ENCODE assay signal across 8 cellular contexts in the genomic region with DNA sequence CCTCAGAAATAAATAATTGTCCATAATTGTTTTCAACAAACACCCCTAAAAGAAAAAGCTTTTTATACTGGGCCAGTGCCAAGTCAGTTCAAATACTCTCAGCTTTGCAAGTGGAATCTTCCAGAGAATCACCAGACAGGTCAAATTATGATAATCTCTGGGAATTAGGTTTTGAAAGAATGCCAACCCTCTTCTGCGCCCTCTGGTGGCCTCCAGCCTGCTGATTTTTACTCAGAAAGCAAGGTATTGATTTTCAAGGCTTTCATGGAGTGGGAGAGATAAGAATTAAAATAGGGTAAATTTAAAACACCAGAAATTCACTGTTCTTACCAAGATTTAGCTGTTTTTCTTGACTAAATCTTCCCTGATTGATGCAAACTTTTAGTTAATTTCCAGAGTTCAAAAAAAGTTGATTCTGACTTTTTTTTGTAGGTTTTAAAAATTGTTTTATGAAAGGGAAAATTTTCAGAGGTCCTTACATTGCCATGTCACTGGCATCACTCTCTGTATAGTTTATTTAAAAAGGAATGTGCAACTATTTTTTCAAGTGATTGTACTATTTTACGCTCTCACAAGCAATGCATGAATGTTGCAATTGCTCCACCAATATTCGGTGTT.
DNase-seq lines count a peak whose midpoint lies in the region; TF ChIP-seq lines count a peak whose summit lies in the region.

No MANE protein-coding gene starts in this region.

- no CpG with 5 or more reads among the region's 3 CpGs for WGBS in neuronal stem cell (ENCODE audit: extremely low coverage in 2 of 2, insufficient read length in 2 of 2, insufficient replicate concordance in 1 of 2), 2 donors

- CTCF ChIA-PET in BJ (lab: Yijun Ruan, JAX), result interaction anchor here (1.1 to 2.2 kb wide), 5 partner anchors 8 to 447 kb away, joined by 3 to 6 read pairs (median 5); a partner anchor contains a TSS

- H3K9ac ChIP-seq in neuronal stem cell (ENCODE audit: low read depth, low read length, poor library complexity), result no peak overlapping the region

- no peak overlapping the region for H2BK12ac ChIP-seq in neuronal stem cell (ENCODE audit: low read length)

- DNase-seq in BJ (ENCODE audit: low read depth), result no peak
- no peak for DNase-seq in GM13976 (ENCODE audit: low spot score)
- peak; percentile 17 for DNase-seq in RKO (ENCODE audit: low spot score)
- DNase-seq in glomerular visceral epithelial cell (ENCODE audit: extremely low spot score), result peak; percentile 27
- DNase-seq in T-helper 1 cell, result no peak
- DNase-seq in HPDE6-E6E7 (ENCODE audit: extremely low spot score), result no peak
- DNase-seq in NCI-H226, result no peak
- no peak for DNase-seq in neuronal stem cell (ENCODE audit: low spot score)

- no peaks in the 10 kb centered on the region for H3K4me1 ChIP-seq in neuronal stem cell (ENCODE audit: control insufficient read depth in 2 of 2, insufficient read depth in 1 of 2, low read depth in 1 of 2, low read length in 2 of 2)

- no peak overlapping the region for H4K91ac ChIP-seq in neuronal stem cell (ENCODE audit: low read depth, low read length, poor library complexity)

- H2BK5ac ChIP-seq in neuronal stem cell (ENCODE audit: low read length), result no peak overlapping the region

- H3K14ac ChIP-seq in neuronal stem cell (ENCODE audit: low read length), result no peak overlapping the region

- H3K27ac ChIP-seq in neuronal stem cell (replicated peaks; ENCODE audit: low read length), result no peak overlapping the region

- no peak overlapping the region for H2AK5ac ChIP-seq in neuronal stem cell (ENCODE audit: low read depth, low read length)

- no peak overlapping the region for H2BK120ac ChIP-seq in neuronal stem cell (ENCODE audit: low read depth, low read length)

- H4K8ac ChIP-seq in neuronal stem cell (ENCODE audit: low read depth, low read length), result no peak overlapping the region

- no peak overlapping the region for H3K18ac ChIP-seq in neuronal stem cell (ENCODE audit: low read length)

- H2AFZ ChIP-seq in neuronal stem cell (ENCODE audit: low read length), result no peak overlapping the region

- no peaks in the 10 kb centered on the region for H3K27me3 ChIP-seq in BJ (ENCODE audit: control insufficient read depth, insufficient read depth, low read length)
- H3K27me3 ChIP-seq in neuronal stem cell (ENCODE audit: control insufficient read depth in 3 of 3, insufficient read depth in 3 of 3, low read depth in 1 of 3, low read length in 3 of 3), result no peaks in the 10 kb centered on the region

- TF ChIP-seq CTCF in BJ (IDR thresholded peaks at IDR 0.05; ENCODE audit: insufficient read depth, low read depth, low read length) (peak; percentile 50), GM13976 (IDR thresholded peaks at IDR 0.05; ENCODE audit: borderline replicate concordance, control extremely low read depth, extremely low read depth, insufficient read depth, missing control alignments) (peak; percentile 23)

- H3K9me3 ChIP-seq in neuronal stem cell (replicated peaks in 1 of 2; ENCODE audit: control insufficient read depth in 2 of 2, insufficient read depth in 1 of 2, low read depth in 1 of 2, low read length in 2 of 2), result peaks cover 10 to 41% of the 10 kb centered on the region in 2 donors

- POLR2A ChIA-PET in BJ (lab: Charles Lee), result no interaction called here

- no peaks in the 10 kb centered on the region for H3K36me3 ChIP-seq in BJ (ENCODE audit: control insufficient read depth, insufficient read depth, low read length)
- no peaks in the 10 kb centered on the region for H3K36me3 ChIP-seq in neuronal stem cell (replicated peaks in 1 of 2; ENCODE audit: control insufficient read depth in 2 of 2, insufficient read depth in 2 of 2, low read length in 2 of 2)

- H3K4me2 ChIP-seq in neuronal stem cell (ENCODE audit: insufficient read depth, low read length, poor library complexity, severe bottlenecking), result no peak overlapping the region

- in situ Hi-C loops in GM13976 (cut with MboI; ENCODE audit: low sequenced_read_pairs, unreplicated experiment), result no loop called here

- H3K4me3 ChIP-seq in BJ (ENCODE audit: low read depth, low read length) (no peak overlapping the region), neuronal stem cell (ENCODE audit: low read length in 2 of 2) (no peak overlapping the region)

- no peak overlapping the region for H2BK15ac ChIP-seq in neuronal stem cell (ENCODE audit: low read length)

- H3K4ac ChIP-seq in neuronal stem cell (ENCODE audit: low read length), result no peak overlapping the region

- H3K23ac ChIP-seq in neuronal stem cell (ENCODE audit: low read depth, low read length, poor library complexity), result no peak overlapping the region

- H3K79me1 ChIP-seq in neuronal stem cell (ENCODE audit: low read depth, low read length), result no peaks in the 10 kb centered on the region

Comparison
In these comparisons a context has a peak if more than half of its experiments do, and no peak if none do; other contexts are left out.
1. DNase-seq: peak in RKO (single experiment) and glomerular visceral epithelial cell (single experiment); none in BJ (single experiment), GM13976 (single experiment), T-helper 1 cell (0 of 5), HPDE6-E6E7 (single experiment), NCI-H226 (single experiment) and neuronal stem cell (single experiment).